In the genomic region with DNA sequence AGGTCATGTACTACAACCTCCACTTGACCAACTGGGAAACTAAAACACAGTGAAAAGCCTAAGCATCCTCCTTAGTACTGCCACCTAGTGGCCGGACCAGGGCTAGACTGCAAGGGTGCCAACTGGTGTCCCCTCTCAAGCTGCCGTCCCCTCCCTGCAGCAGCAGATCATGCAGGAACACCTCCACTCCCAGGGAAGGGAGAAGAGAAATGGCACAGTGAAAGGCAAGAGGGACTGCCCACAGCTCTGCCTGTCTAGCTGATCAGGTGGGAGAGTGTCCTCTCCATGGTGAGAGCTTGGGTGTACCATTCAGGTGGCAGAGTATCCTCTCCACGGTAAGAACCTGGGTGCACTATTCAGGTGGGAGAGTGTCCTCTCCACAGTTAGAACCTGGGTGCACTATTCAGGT, we compare ENCODE assay signal across 8 cellular contexts.
DNase-seq lines count a peak whose midpoint lies in the region; ATAC-seq and TF ChIP-seq lines count a peak whose summit lies in the region.

No MANE protein-coding gene starts in this region.

- H3K4me1 Mint-ChIP-seq in activated naive CD4-positive, alpha-beta T cell treated with anti-CD3 and anti-CD28 coated beads, Interleukin-2, amount 10 ng/mL, durations not matched to agents 7 days and 5 days: peaks cover 56% of the 10 kb centered on the region

- 59% methylated on average over 3 of the region's 3 CpGs for WGBS in hepatocyte (ENCODE audit: low lambda C conversion rate, missing lambda C conversion rate)

- H3K27ac ChIP-seq in SJSA1 (no peak overlapping the region), hepatocyte (no peak overlapping the region)

- H3K36me3 ChIP-seq in SJSA1: peaks cover 4% of the 10 kb centered on the region; the same call in 1 of the 2 replicates
- H3K36me3 ChIP-seq in hepatocyte (replicated peaks; ENCODE audit: insufficient read depth, low read depth): no peaks in the 10 kb centered on the region

- no peak overlapping the region for H3K4me3 Mint-ChIP-seq in activated naive CD4-positive, alpha-beta T cell treated with anti-CD3 and anti-CD28 coated beads, Interleukin-2, amount 10 ng/mL, durations not matched to agents 7 days and 5 days

- TF ChIP-seq CTCF in hepatocyte (IDR thresholded peaks at IDR 0.05; ENCODE audit: poor library complexity): peak; percentile 55

- peak; percentile 19 for DNase-seq in NCI-H2196 (lab: John Stamatoyannopoulos, UW; ENCODE audit: unreplicated experiment)
- DNase-seq in NCI-H2196 treated with DMSO at 0.1 percent for 48 hours (lab: John Stamatoyannopoulos, UW; ENCODE audit: unreplicated experiment): no peak
- peak; percentile 28 to 66 for DNase-seq in SJSA1 (ENCODE audit: low read depth in 1 of 2, low spot score in 2 of 2)
- DNase-seq in activated naive CD4-positive, alpha-beta T cell treated with anti-CD3 and anti-CD28 coated beads, Interleukin-2, amount 10 ng/mL, durations not matched to agents 7 days and 5 days: peak; percentile 79
- peak; percentile 45 for DNase-seq in hepatocyte (ENCODE audit: low spot score)
- peak; percentile 82 for DNase-seq in stimulated activated CD4-positive, alpha-beta T cell treated with anti-CD3 and anti-CD28 coated beads, Interleukin-15, amount 100 ng/mL, for 24 hours

- CTCF ChIA-PET in activated naive CD4-positive, alpha-beta T cell treated with anti-CD3 and anti-CD28 coated beads, Interleukin-2, amount 10 ng/mL, durations not matched to agents 7 days and 5 days (lab: Charles Lee): interaction anchor here (0.5 to 7.8 kb wide), 49 partner anchors 8 to 569 kb away, joined by 3 to 92 read pairs (median 5); partner anchors contain the start of gene NFU1

- no peak overlapping the region for H2AFZ ChIP-seq in hepatocyte

- H3K9me2 ChIP-seq in hepatocyte (replicated peaks; ENCODE audit: insufficient read depth): no peaks in the 10 kb centered on the region

- no peaks in the 10 kb centered on the region for H3K9me3 Mint-ChIP-seq in activated naive CD4-positive, alpha-beta T cell treated with anti-CD3 and anti-CD28 coated beads, Interleukin-2, amount 10 ng/mL, durations not matched to agents 7 days and 5 days

- peaks cover 38% of the 10 kb centered on the region for H3K4me1 ChIP-seq in SJSA1 (replicated peaks)
- no peaks in the 10 kb centered on the region for H3K4me1 ChIP-seq in hepatocyte (ENCODE audit: insufficient read depth)

- H3K27me3 ChIP-seq in SJSA1 (replicated peaks): no peaks in the 10 kb centered on the region
- H3K27me3 ChIP-seq in hepatocyte: no peaks in the 10 kb centered on the region

- H3K9me3 ChIP-seq in SJSA1 (replicated peaks) (no peaks in the 10 kb centered on the region), hepatocyte (ENCODE audit: low read depth) (no peaks in the 10 kb centered on the region)

- peaks cover 23% of the 10 kb centered on the region for H3K36me3 Mint-ChIP-seq in activated naive CD4-positive, alpha-beta T cell treated with anti-CD3 and anti-CD28 coated beads, Interleukin-2, amount 10 ng/mL, durations not matched to agents 7 days and 5 days

- peaks cover 61% of the 10 kb centered on the region for H3K79me2 ChIP-seq in hepatocyte

- H3K27ac Mint-ChIP-seq in activated naive CD4-positive, alpha-beta T cell treated with anti-CD3 and anti-CD28 coated beads, Interleukin-2, amount 10 ng/mL, durations not matched to agents 7 days and 5 days: no peak overlapping the region

- H3K4me3 ChIP-seq in SJSA1 (no peak overlapping the region), hepatocyte (no peak overlapping the region)

- no peaks in the 10 kb centered on the region for H4K20me1 ChIP-seq in hepatocyte (ENCODE audit: insufficient read depth, poor library complexity, severe bottlenecking)

- H3K4me2 ChIP-seq in hepatocyte: no peak overlapping the region

- no peaks in the 10 kb centered on the region for H3K27me3 Mint-ChIP-seq in activated naive CD4-positive, alpha-beta T cell treated with anti-CD3 and anti-CD28 coated beads, Interleukin-2, amount 10 ng/mL, durations not matched to agents 7 days and 5 days

- ATAC-seq in HG03378 (IDR thresholded peaks at IDR 0.05; ENCODE audit: unreplicated experiment) (peak; percentile 65), GM19455 (IDR thresholded peaks at IDR 0.05; ENCODE audit: unreplicated experiment) (no peak)
